In genomic region chr2:7032371-7032770, GRCh38 we compare ENCODE assay signal across 18 cellular contexts.
DNase-seq lines count a peak whose midpoint lies in the region; ATAC-seq and TF ChIP-seq lines count a peak whose summit lies in the region.
"Had no signal": no experiment of that assay in that cellular context is flagged by ENCODE, and none has a peak within 500 bp of the region (broad histone marks: within the 10 kb centered on the region; RNA-seq: fewer than 3 reads in every experiment).

No MANE protein-coding gene starts in this region.

- no peaks in the 10 kb centered on the region for H3K9me3 ChIP-seq in naive thymus-derived CD4-positive, alpha-beta T cell (ENCODE audit: control insufficient read depth in 2 of 3, low read length in 3 of 3)
- H3K9me3 ChIP-seq in sigmoid colon (no peaks in the 10 kb centered on the region), upper lobe of left lung (no peaks in the 10 kb centered on the region)
- H3K9me3 ChIP-seq: BE2C, Caco-2, HAP-1, Peyer's patch had no signal

- H3K4me1 Mint-ChIP-seq in activated naive CD8-positive, alpha-beta T cell treated with anti-CD3 and anti-CD28 coated beads, Interleukin-2, amount 10 ng/mL, durations not matched to agents 7 days and 5 days: peaks cover 11% of the 10 kb centered on the region
- peaks cover 2% of the 10 kb centered on the region for H3K4me1 Mint-ChIP-seq in activated naive CD8-positive, alpha-beta T cell treated with anti-CD3 and anti-CD28 coated beads, Interleukin-2, amount 50 U/mL, for 24 hours
- H3K4me1 Mint-ChIP-seq in T-cell: peaks cover 6 to 21% (median 11%) of the 10 kb centered on the region in 3 donors
- H3K4me1 Mint-ChIP-seq in naive thymus-derived CD4-positive, alpha-beta T cell: peaks cover 11 to 31% (median 21%) of the 10 kb centered on the region in 7 donors
- H3K4me1 Mint-ChIP-seq in activated CD4-positive, alpha-beta memory T cell treated with anti-CD3 and anti-CD28 coated beads, Interleukin-2, amount 10 ng/mL, durations not matched to agents 7 days and 5 days: peaks cover 15% of the 10 kb centered on the region
- H3K4me1 Mint-ChIP-seq: GM23338 had no signal

- TF ChIP-seq EP300 in sigmoid colon (IDR thresholded peaks at IDR 0.05) (no peak), upper lobe of left lung (IDR thresholded peaks at IDR 0.05) (no peak)

- peaks cover 0 to 7% of the 10 kb centered on the region in 2 donors for H3K4me1 ChIP-seq in naive thymus-derived CD4-positive, alpha-beta T cell (ENCODE audit: control insufficient read depth in 2 of 2, insufficient read depth in 2 of 2, low read length in 2 of 2)
- H3K4me1 ChIP-seq in sigmoid colon (peaks cover 0 to 10% (median 1%) of the 10 kb centered on the region in 4 donors), upper lobe of left lung (peaks cover 16 to 45% (median 24%) of the 10 kb centered on the region in 4 donors)
- H3K4me1 ChIP-seq: Caco-2 had no signal

- 94 to 96% methylated on average over 16 of the region's 16 CpGs for WGBS in sigmoid colon, 2 donors
- WGBS in upper lobe of left lung, 2 donors: 96 to 97% methylated on average over 15 to 16 of the region's 16 CpGs

- no peaks in the 10 kb centered on the region for H3K27me3 ChIP-seq in naive thymus-derived CD4-positive, alpha-beta T cell (ENCODE audit: control insufficient read depth in 2 of 2, insufficient read depth in 2 of 2, low read length in 2 of 2)
- H3K27me3 ChIP-seq in sigmoid colon (no peaks in the 10 kb centered on the region), upper lobe of left lung (no peaks in the 10 kb centered on the region)
- H3K27me3 ChIP-seq: BE2C, Peyer's patch had no signal

- TF ChIP-seq POLR2A in sigmoid colon (IDR thresholded peaks at IDR 0.05): no peak
- TF ChIP-seq POLR2A in upper lobe of left lung (IDR thresholded peaks at IDR 0.05): no peak

- H3K36me3 Mint-ChIP-seq in activated naive CD8-positive, alpha-beta T cell treated with anti-CD3 and anti-CD28 coated beads, Interleukin-2, amount 10 ng/mL, durations not matched to agents 7 days and 5 days: peaks cover 31% of the 10 kb centered on the region
- peaks cover 18% of the 10 kb centered on the region for H3K36me3 Mint-ChIP-seq in activated naive CD8-positive, alpha-beta T cell treated with anti-CD3 and anti-CD28 coated beads, Interleukin-2, amount 50 U/mL, for 24 hours (ENCODE audit: low read depth)
- peaks cover 57% of the 10 kb centered on the region for H3K36me3 Mint-ChIP-seq in T-cell
- peaks cover 16 to 77% (median 37%) of the 10 kb centered on the region in 5 donors for H3K36me3 Mint-ChIP-seq in naive thymus-derived CD4-positive, alpha-beta T cell
- H3K36me3 Mint-ChIP-seq in activated CD4-positive, alpha-beta memory T cell treated with anti-CD3 and anti-CD28 coated beads, Interleukin-2, amount 10 ng/mL, durations not matched to agents 7 days and 5 days (ENCODE audit: low read depth): no peaks in the 10 kb centered on the region

- TF ChIP-seq CTCF in sigmoid colon (IDR thresholded peaks at IDR 0.05): no peak
- TF ChIP-seq CTCF in upper lobe of left lung (IDR thresholded peaks at IDR 0.05): no peak

- CTCF ChIA-PET in T-cell (lab: Charles Lee): interaction anchor here (0.7 to 1.7 kb wide), 3 partner anchors 13 to 26 kb away, joined by 3 to 7 read pairs (median 4); no protein-coding TSS in a partner anchor
- CTCF ChIA-PET in naive thymus-derived CD4-positive, alpha-beta T cell (lab: Charles Lee): interaction anchor here (0.7 to 4.0 kb wide), 5 partner anchors 9 to 135 kb away, joined by 3 to 25 read pairs (median 3); no protein-coding TSS in a partner anchor
- CTCF ChIA-PET in activated CD4-positive, alpha-beta memory T cell treated with anti-CD3 and anti-CD28 coated beads, Interleukin-2, amount 10 ng/mL, durations not matched to agents 7 days and 5 days (lab: Charles Lee): interaction anchor here (1.3 kb wide), 1 partner anchor 135 kb away, joined by 3 read pairs; no protein-coding TSS in a partner anchor

- no peak overlapping the region for H3K4me3 ChIP-seq in naive thymus-derived CD4-positive, alpha-beta T cell (ENCODE audit: low read length)
- no peak overlapping the region for H3K4me3 ChIP-seq in sigmoid colon
- H3K4me3 ChIP-seq in upper lobe of left lung: no peak overlapping the region
- H3K4me3 ChIP-seq: GM23338, HAP-1, Peyer's patch had no signal

- no peak overlapping the region for H3K4me3 Mint-ChIP-seq in activated naive CD8-positive, alpha-beta T cell treated with anti-CD3 and anti-CD28 coated beads, Interleukin-2, amount 10 ng/mL, durations not matched to agents 7 days and 5 days
- H3K4me3 Mint-ChIP-seq in activated naive CD8-positive, alpha-beta T cell treated with anti-CD3 and anti-CD28 coated beads, Interleukin-2, amount 50 U/mL, for 24 hours: no peak overlapping the region
- H3K4me3 Mint-ChIP-seq in T-cell: no peak overlapping the region
- H3K4me3 Mint-ChIP-seq in naive thymus-derived CD4-positive, alpha-beta T cell: peak overlapping the region in 3 of 10 donors; percentile 5 to 58 (median 18)
- H3K4me3 Mint-ChIP-seq in activated CD4-positive, alpha-beta memory T cell treated with anti-CD3 and anti-CD28 coated beads, Interleukin-2, amount 10 ng/mL, durations not matched to agents 7 days and 5 days: no peak overlapping the region
- H3K4me3 Mint-ChIP-seq: CD4-positive, CD25-positive, alpha-beta regulatory T cell; GM23338 had no signal

- H3K27me3 Mint-ChIP-seq in activated naive CD8-positive, alpha-beta T cell treated with anti-CD3 and anti-CD28 coated beads, Interleukin-2, amount 10 ng/mL, durations not matched to agents 7 days and 5 days: no peaks in the 10 kb centered on the region
- no peaks in the 10 kb centered on the region for H3K27me3 Mint-ChIP-seq in activated naive CD8-positive, alpha-beta T cell treated with anti-CD3 and anti-CD28 coated beads, Interleukin-2, amount 50 U/mL, for 24 hours
- no peaks in the 10 kb centered on the region for H3K27me3 Mint-ChIP-seq in T-cell
- no peaks in the 10 kb centered on the region for H3K27me3 Mint-ChIP-seq in naive thymus-derived CD4-positive, alpha-beta T cell
- no peaks in the 10 kb centered on the region for H3K27me3 Mint-ChIP-seq in activated CD4-positive, alpha-beta memory T cell treated with anti-CD3 and anti-CD28 coated beads, Interleukin-2, amount 10 ng/mL, durations not matched to agents 7 days and 5 days
- H3K27me3 Mint-ChIP-seq: CD4-positive, CD25-positive, alpha-beta regulatory T cell had no signal

- H3K27ac Mint-ChIP-seq in activated naive CD8-positive, alpha-beta T cell treated with anti-CD3 and anti-CD28 coated beads, Interleukin-2, amount 10 ng/mL, durations not matched to agents 7 days and 5 days: peak overlapping the region; percentile 25
- no peak overlapping the region for H3K27ac Mint-ChIP-seq in activated naive CD8-positive, alpha-beta T cell treated with anti-CD3 and anti-CD28 coated beads, Interleukin-2, amount 50 U/mL, for 24 hours
- peak overlapping the region; percentile 11 to 14 for H3K27ac Mint-ChIP-seq in T-cell
- H3K27ac Mint-ChIP-seq in naive thymus-derived CD4-positive, alpha-beta T cell: peak overlapping the region in 8 of 9 donors; percentile 23 to 92 (median 77)
- H3K27ac Mint-ChIP-seq in activated CD4-positive, alpha-beta memory T cell treated with anti-CD3 and anti-CD28 coated beads, Interleukin-2, amount 10 ng/mL, durations not matched to agents 7 days and 5 days: no peak overlapping the region
- H3K27ac Mint-ChIP-seq: GM23338 had no signal

- intact Hi-C loops in naive thymus-derived CD4-positive, alpha-beta T cell (cut with micrococcal nuclease): no loop called here
- intact Hi-C loops in sigmoid colon (cut with DNase I): no loop called here

- no peak for ATAC-seq in activated naive CD8-positive, alpha-beta T cell treated with anti-CD3 and anti-CD28 coated beads, Interleukin-2, amount 10 ng/mL, durations not matched to agents 7 days and 5 days (ENCODE audit: low read depth)
- ATAC-seq in activated naive CD8-positive, alpha-beta T cell treated with anti-CD3 and anti-CD28 coated beads, Interleukin-2, amount 50 U/mL, for 24 hours: no peak
- ATAC-seq in T-cell (replicated peaks in 1 of 4): no peak
- ATAC-seq in naive thymus-derived CD4-positive, alpha-beta T cell: no peak
- no peak for ATAC-seq in upper lobe of left lung (ENCODE audit: low FRiP score in 2 of 2)
- no peak for ATAC-seq in HG03520 (IDR thresholded peaks at IDR 0.05; ENCODE audit: unreplicated experiment)
- ATAC-seq: GM23338 had no signal

- H3K36me3 ChIP-seq in naive thymus-derived CD4-positive, alpha-beta T cell (ENCODE audit: control insufficient read depth in 2 of 3, insufficient read depth in 3 of 3, low read length in 3 of 3): peaks cover 5 to 96% (median 9%) of the 10 kb centered on the region in 3 experiments
- H3K36me3 ChIP-seq in sigmoid colon (peaks cover 0 to 12% (median 2%) of the 10 kb centered on the region in 4 donors), upper lobe of left lung (peaks cover 0 to 17% (median 5%) of the 10 kb centered on the region in 4 donors)
- H3K36me3 ChIP-seq: HAP-1, Peyer's patch had no signal

- peak overlapping the region; percentile 53 for H3K27ac ChIP-seq in naive thymus-derived CD4-positive, alpha-beta T cell (ENCODE audit: low read depth, low read length)
- H3K27ac ChIP-seq in sigmoid colon (no peak overlapping the region), upper lobe of left lung (peak overlapping the region in 2 of 4 donors; percentile 59)
- H3K27ac ChIP-seq: KMS-11, Peyer's patch had no signal

- DNase-seq in activated naive CD8-positive, alpha-beta T cell treated with anti-CD3 and anti-CD28 coated beads, Interleukin-2, amount 10 ng/mL, durations not matched to agents 7 days and 5 days: no peak
- no peak for DNase-seq in activated naive CD8-positive, alpha-beta T cell treated with anti-CD3 and anti-CD28 coated beads, Interleukin-2, amount 50 U/mL, for 24 hours
- DNase-seq in T-cell (no peak), sigmoid colon (peak; percentile 51), upper lobe of left lung (no peak)
- no peak for DNase-seq in naive thymus-derived CD4-positive, alpha-beta T cell
- DNase-seq in activated CD4-positive, alpha-beta memory T cell treated with anti-CD3 and anti-CD28 coated beads, Interleukin-2, amount 10 ng/mL, durations not matched to agents 7 days and 5 days: no peak
- DNase-seq: BE2C; GDM1; IMR-90; NK-92 treated with Interleukin-12 subunit alpha and Interleukin-12 subunit beta, amount 100 ng/mL, for 24 hours had no signal

- H3K9me3 Mint-ChIP-seq in activated naive CD8-positive, alpha-beta T cell treated with anti-CD3 and anti-CD28 coated beads, Interleukin-2, amount 10 ng/mL, durations not matched to agents 7 days and 5 days: no peaks in the 10 kb centered on the region
- no peaks in the 10 kb centered on the region for H3K9me3 Mint-ChIP-seq in activated naive CD8-positive, alpha-beta T cell treated with anti-CD3 and anti-CD28 coated beads, Interleukin-2, amount 50 U/mL, for 24 hours
- no peaks in the 10 kb centered on the region for H3K9me3 Mint-ChIP-seq in T-cell
- H3K9me3 Mint-ChIP-seq in naive thymus-derived CD4-positive, alpha-beta T cell: no peaks in the 10 kb centered on the region
- no peaks in the 10 kb centered on the region for H3K9me3 Mint-ChIP-seq in activated CD4-positive, alpha-beta memory T cell treated with anti-CD3 and anti-CD28 coated beads, Interleukin-2, amount 10 ng/mL, durations not matched to agents 7 days and 5 days
- H3K9me3 Mint-ChIP-seq: CD4-positive, CD25-positive, alpha-beta regulatory T cell; GM23338 had no signal

- POLR2A ChIA-PET in activated naive CD8-positive, alpha-beta T cell treated with anti-CD3 and anti-CD28 coated beads, Interleukin-2, amount 10 ng/mL, durations not matched to agents 7 days and 5 days (lab: Charles Lee): no interaction called here
- POLR2A ChIA-PET in T-cell (lab: Charles Lee): no interaction called here
- POLR2A ChIA-PET in naive thymus-derived CD4-positive, alpha-beta T cell (lab: Charles Lee): interaction anchor here (0.8 to 1.8 kb wide), 6 partner anchors 21 to 121 kb away, joined by 3 to 8 read pairs (median 4); no protein-coding TSS in a partner anchor
- POLR2A ChIA-PET in activated CD4-positive, alpha-beta memory T cell treated with anti-CD3 and anti-CD28 coated beads, Interleukin-2, amount 10 ng/mL, durations not matched to agents 7 days and 5 days (lab: Charles Lee): no interaction called here

Comparison
In these comparisons a context has a peak if more than half of its experiments do, and no peak if none do; other contexts are left out.
1. H3K27ac Mint-ChIP-seq: peak in activated naive CD8-positive, alpha-beta T cell treated with anti-CD3 and anti-CD28 coated beads, Interleukin-2, amount 10 ng/mL, durations not matched to agents 7 days and 5 days (single experiment), T-cell (2 of 2) and naive thymus-derived CD4-positive, alpha-beta T cell (8 of 9); none in activated naive CD8-positive, alpha-beta T cell treated with anti-CD3 and anti-CD28 coated beads, Interleukin-2, amount 50 U/mL, for 24 hours (single experiment) and activated CD4-positive, alpha-beta memory T cell treated with anti-CD3 and anti-CD28 coated beads, Interleukin-2, amount 10 ng/mL, durations not matched to agents 7 days and 5 days (single experiment).